Comparison of ENCODE assay signal across 7 cellular contexts in genomic region chr19:40529093-40529954, GRCh38. TPM values are rescaled to one million over a fixed set of nuclear protein-coding genes. Genes with fewer than 3 reads are reported as not detected.
A peak's percentile ranks its signal among the peaks of the same experiment; 100 is the strongest.
DNase-seq lines count a peak whose midpoint lies in the region; ATAC-seq and TF ChIP-seq lines count a peak whose summit lies in the region.

No MANE protein-coding gene starts in this region.

- peak overlapping the region; percentile 47 to 56 for H3K4me3 ChIP-seq in foreskin fibroblast (ENCODE audit: low read depth in 1 of 2, low read length in 2 of 2)

- H3K4me1 Mint-ChIP-seq in neural crest cell: peaks cover 12% of the 10 kb centered on the region

- DNase-seq in M059J (ENCODE audit: low read depth) (peak; percentile 72), SHP77 (lab: John Stamatoyannopoulos, UW) (peak; percentile 86 to 89), activated gamma-delta T cell (lab: John Stamatoyannopoulos, UW) (peak; percentile 81), foreskin fibroblast (peak; percentile 62 to 91), neural crest cell (ENCODE audit: low read depth, low spot score) (peak; percentile 84)
- DNase-seq in stimulated activated naive CD8-positive, alpha-beta T cell treated with anti-CD3 and anti-CD28 coated beads, Interleukin-15, Interleukin-2, amounts not matched to agents 100 U/mL and 50 U/mL, for 24 hours: peak; percentile 91

- peak overlapping the region; percentile 57 for H3K4me3 Mint-ChIP-seq in neural crest cell

- H3K36me3 Mint-ChIP-seq in neural crest cell (ENCODE audit: low read depth): no peaks in the 10 kb centered on the region

- H3K9me3 Mint-ChIP-seq in neural crest cell: no peaks in the 10 kb centered on the region

- ATAC-seq in GM18520 (IDR thresholded peaks at IDR 0.05; ENCODE audit: unreplicated experiment): peak; percentile 52
- peak; percentile 75 for ATAC-seq in stimulated activated naive CD8-positive, alpha-beta T cell treated with anti-CD3 and anti-CD28 coated beads, Interleukin-15, Interleukin-2, amounts not matched to agents 100 U/mL and 50 U/mL, for 24 hours

- TF ChIP-seq CTCF in foreskin fibroblast (IDR thresholded peaks at IDR 0.05; ENCODE audit: low read depth, low read length) (peak; percentile 88), neural crest cell (conservative IDR thresholded peaks at IDR 0.05) (peak; percentile 98)

- peaks cover 62% of the 10 kb centered on the region for H3K27me3 Mint-ChIP-seq in neural crest cell (ENCODE audit: low read depth)

- H3K27ac Mint-ChIP-seq in neural crest cell (ENCODE audit: unreplicated experiment): no peak overlapping the region

RNA-seq across cellular contexts. Expression of gene SHKBP1, which starts 47.3 kb away (rescaled TPM):
- 30.5 and 66.3 TPM in 2 replicates for total RNA-seq in M059J (2014; rRNA removed; shearing (Covaris generic))
- total RNA-seq in neural crest cell: 72.0 and 76.3 TPM in 2 replicates

Comparison
In these comparisons a context has a peak if more than half of its experiments do, and no peak if none do; other contexts are left out.
1. Peak in every context shown above with its lines: DNase-seq, ATAC-seq and H3K4me3 ChIP-seq.